Comparison of ENCODE assay signal across 1 cellular context in the genomic region with DNA sequence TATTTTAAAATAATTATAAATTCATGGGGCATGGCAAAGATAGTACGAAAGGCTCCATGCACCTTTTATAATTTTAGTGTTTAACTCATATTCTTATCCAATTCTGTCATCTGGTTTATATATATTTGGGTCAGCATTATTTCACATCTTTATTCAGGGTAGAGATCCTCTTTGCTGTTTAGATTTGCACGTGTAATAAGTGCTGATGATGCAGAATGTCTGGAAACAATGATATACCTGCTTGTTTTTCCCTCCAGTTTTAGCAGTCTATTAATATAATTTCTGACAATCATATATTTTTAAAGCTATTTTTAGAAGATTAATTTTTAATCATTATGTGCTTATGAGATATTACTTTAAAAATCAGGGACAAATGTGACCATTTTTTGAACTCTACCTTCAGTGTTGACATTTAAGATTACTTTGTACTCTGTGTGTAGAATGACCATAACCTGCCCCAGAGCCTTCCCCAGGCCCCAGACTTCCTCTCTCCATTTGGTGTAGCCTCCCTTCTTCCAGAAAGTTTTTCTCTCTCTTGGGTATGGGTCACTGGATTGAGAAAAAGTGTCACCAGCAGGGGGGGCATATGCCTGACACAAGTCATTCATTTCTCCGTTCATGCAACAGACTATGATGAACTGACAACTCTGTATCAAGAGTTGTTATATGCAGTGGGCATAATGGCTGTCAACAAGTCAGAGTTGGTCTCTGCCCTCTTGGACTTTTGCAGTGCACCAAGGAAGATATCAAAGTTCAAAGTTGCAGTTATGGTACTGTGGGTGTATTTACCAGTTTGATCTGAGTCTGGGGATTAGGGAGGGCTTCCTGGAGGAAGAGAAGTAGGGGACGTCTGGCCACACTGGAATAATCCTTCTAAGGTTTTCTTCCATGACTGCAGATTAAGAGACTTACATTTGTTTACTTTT.
TF ChIP-seq lines count a peak whose summit lies in the region.

No MANE protein-coding gene starts in this region.

TF ChIP-seq in WTC11, 78 proteins besides CTCF, POLR2A, EP300 and RAD21 (continued from another document):
- TF ChIP-seq ELF4 (CRISPR knock-in tag; IDR thresholded peaks at IDR 0.05; ENCODE audit: low read depth): no peak
- TF ChIP-seq, protein P1, sequence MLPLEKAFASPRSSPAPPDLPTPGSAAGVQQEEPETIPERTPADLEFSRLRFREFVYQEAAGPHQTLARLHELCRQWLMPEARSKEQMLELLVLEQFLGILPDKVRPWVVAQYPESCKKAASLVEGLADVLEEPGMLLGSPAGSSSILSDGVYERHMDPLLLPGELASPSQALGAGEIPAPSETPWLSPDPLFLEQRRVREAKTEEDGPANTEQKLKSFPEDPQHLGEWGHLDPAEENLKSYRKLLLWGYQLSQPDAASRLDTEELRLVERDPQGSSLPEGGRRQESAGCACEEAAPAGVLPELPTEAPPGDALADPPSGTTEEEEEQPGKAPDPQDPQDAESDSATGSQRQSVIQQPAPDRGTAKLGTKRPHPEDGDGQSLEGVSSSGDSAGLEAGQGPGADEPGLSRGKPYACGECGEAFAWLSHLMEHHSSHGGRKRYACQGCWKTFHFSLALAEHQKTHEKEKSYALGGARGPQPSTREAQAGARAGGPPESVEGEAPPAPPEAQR (CRISPR knock-in tag; IDR thresholded peaks at IDR 0.05): no peak
- no peak for TF ChIP-seq FOXJ3 (CRISPR knock-in tag; IDR thresholded peaks at IDR 0.05; ENCODE audit: borderline replicate concordance)
TF ChIP-seq in WTC11: peak in this region for 0.
